30 cellular contexts compared by ENCODE assay signal in genomic region chr21:42646836-42647235, GRCh38. TPM values are rescaled to one million over a fixed set of nuclear protein-coding genes. Genes with fewer than 3 reads are reported as not detected.
"Had no signal": no experiment of that assay in that cellular context is flagged by ENCODE, and none has a peak within 500 bp of the region (broad histone marks: within the 10 kb centered on the region; RNA-seq: fewer than 3 reads in every experiment).

No MANE protein-coding gene starts in this region.

- H3K36me3 Mint-ChIP-seq: activated CD8-positive, alpha-beta memory T cell treated with anti-CD3 and anti-CD28 coated beads, Interleukin-2, amount 10 ng/mL, durations not matched to agents 7 days and 5 days; activated naive CD4-positive, alpha-beta T cell treated with anti-CD3 and anti-CD28 coated beads, Interleukin-2, amount 50 U/mL, for 72 hours; brain; immature natural killer cell; natural killer cell treated with Interleukin-12 subunit alpha and Interleukin-12 subunit beta and Interleukin-15 and Interleukin-18, amount 100 ng/mL, for 72 hours had no signal

- DNase-seq: activated CD4-positive, alpha-beta T cell treated with anti-CD3 and anti-CD28 coated beads for 36 hours; activated CD4-positive, CD25-positive, alpha-beta regulatory T cell; activated CD8-positive, alpha-beta memory T cell treated with anti-CD3 and anti-CD28 coated beads, Interleukin-2, amount 10 ng/mL, durations not matched to agents 7 days and 5 days; activated CD8-positive, alpha-beta T cell treated with anti-CD3 and anti-CD28 coated beads, Interleukin-2, amount 10 ng/mL, durations not matched to agents 7 days and 5 days; activated naive CD4-positive, alpha-beta T cell; activated T-cell treated with anti-CD3 and anti-CD28 coated beads, Interleukin-2, amount 50 U/mL, for 48 hours; adrenal gland; endodermal cell; foreskin fibroblast; hypothalamus; immature natural killer cell; mesendoderm; stimulated activated CD4-positive, alpha-beta T cell treated with anti-CD3 and anti-CD28 coated beads, Interleukin-2, amount 100 ng/mL, for 48 hours; stimulated activated naive CD8-positive, alpha-beta T cell treated with anti-CD3 and anti-CD28 coated beads, Interleukin-15, Interleukin-2, amounts not matched to agents 100 U/mL and 50 U/mL, for 24 hours; T-helper 2 cell; trophoblast cell had no signal

- H3K27me3 Mint-ChIP-seq: brain had no signal

- H3K9me3 Mint-ChIP-seq: activated naive CD4-positive, alpha-beta T cell treated with anti-CD3 and anti-CD28 coated beads, Interleukin-2, amount 50 U/mL, for 72 hours; endodermal cell; immature natural killer cell; natural killer cell treated with Interleukin-12 subunit alpha and Interleukin-12 subunit beta and Interleukin-15 and Interleukin-18, amount 100 ng/mL, for 72 hours had no signal

- H3K9me3 ChIP-seq: adrenal gland, ascending aorta, heart left ventricle, thoracic aorta, vagina had no signal

- ATAC-seq: activated CD4-positive, alpha-beta T cell treated with anti-CD3 and anti-CD28 coated beads for 36 hours; activated CD8-positive, alpha-beta memory T cell treated with anti-CD3 and anti-CD28 coated beads, Interleukin-2, amount 10 ng/mL, durations not matched to agents 7 days and 5 days; activated CD8-positive, alpha-beta T cell treated with anti-CD3 and anti-CD28 coated beads, Interleukin-2, amount 10 ng/mL, durations not matched to agents 7 days and 5 days; activated naive CD4-positive, alpha-beta T cell treated with anti-CD3 and anti-CD28 coated beads, Interleukin-2, amount 50 U/mL, for 72 hours; esophagus mucosa; heart left ventricle; left lobe of liver; natural killer cell treated with Interleukin-12 subunit alpha and Interleukin-12 subunit beta and Interleukin-15 and Interleukin-18, amount 100 ng/mL, for 72 hours; SK-N-SH treated with all-trans-retinoic acid at 6 μM for 48 hours; stimulated activated naive CD8-positive, alpha-beta T cell treated with anti-CD3 and anti-CD28 coated beads, Interleukin-15, Interleukin-2, amounts not matched to agents 100 U/mL and 50 U/mL, for 24 hours had no signal

- H3K4me1 ChIP-seq: ascending aorta, vagina had no signal

- H3K27ac Mint-ChIP-seq: activated CD4-positive, alpha-beta T cell treated with anti-CD3 and anti-CD28 coated beads for 36 hours; activated CD8-positive, alpha-beta memory T cell treated with anti-CD3 and anti-CD28 coated beads, Interleukin-2, amount 10 ng/mL, durations not matched to agents 7 days and 5 days; activated CD8-positive, alpha-beta T cell treated with anti-CD3 and anti-CD28 coated beads, Interleukin-2, amount 10 ng/mL, durations not matched to agents 7 days and 5 days; activated naive CD4-positive, alpha-beta T cell treated with anti-CD3 and anti-CD28 coated beads, Interleukin-2, amount 50 U/mL, for 72 hours; endodermal cell; immature natural killer cell; natural killer cell treated with Interleukin-12 subunit alpha and Interleukin-12 subunit beta and Interleukin-15 and Interleukin-18, amount 100 ng/mL, for 72 hours; progenitor cell of endocrine pancreas had no signal

- H3K27ac ChIP-seq: adrenal gland, ascending aorta, cardiac muscle cell, heart left ventricle, thoracic aorta, vagina had no signal

- H3K36me3 ChIP-seq: adrenal gland, ascending aorta, cardiac muscle cell, heart left ventricle, thoracic aorta, vagina had no signal

- H3K4me3 ChIP-seq: adrenal gland, ascending aorta, cardiac muscle cell, heart left ventricle, lung, thoracic aorta, vagina had no signal

- H3K4me1 Mint-ChIP-seq: activated CD4-positive, alpha-beta T cell treated with anti-CD3 and anti-CD28 coated beads for 36 hours; activated CD8-positive, alpha-beta memory T cell treated with anti-CD3 and anti-CD28 coated beads, Interleukin-2, amount 10 ng/mL, durations not matched to agents 7 days and 5 days; endodermal cell; immature natural killer cell had no signal

- H3K4me3 Mint-ChIP-seq: activated CD4-positive, alpha-beta T cell treated with anti-CD3 and anti-CD28 coated beads for 36 hours; activated CD8-positive, alpha-beta memory T cell treated with anti-CD3 and anti-CD28 coated beads, Interleukin-2, amount 10 ng/mL, durations not matched to agents 7 days and 5 days; activated CD8-positive, alpha-beta T cell treated with anti-CD3 and anti-CD28 coated beads, Interleukin-2, amount 10 ng/mL, durations not matched to agents 7 days and 5 days; brain; endodermal cell; immature natural killer cell; natural killer cell treated with Interleukin-12 subunit alpha and Interleukin-12 subunit beta and Interleukin-15 and Interleukin-18, amount 100 ng/mL, for 72 hours had no signal

RNA-seq across cellular contexts. Expression of gene PDE9A, which starts 6.6 kb away (rescaled TPM):
- total RNA-seq: myocyte had no signal
